ENCODE assay signal across 26 cellular contexts in genomic region chr15:55485273-55485672, GRCh38.
"Had no signal": no experiment of that assay in that cellular context is flagged by ENCODE, and none has a peak within 500 bp of the region (broad histone marks: within the 10 kb centered on the region; RNA-seq: fewer than 3 reads in every experiment).

No MANE protein-coding gene starts in this region.

- H3K27me3 ChIP-seq: MG63, SJSA1 had no signal

- H3K4me3 Mint-ChIP-seq: T-helper 17 cell had no signal

- H3K4me3 ChIP-seq: MG63, SJSA1, SK-N-MC had no signal

- ATAC-seq: Panc1, PC-3, T-helper 17 cell had no signal

- H3K27ac Mint-ChIP-seq: T-helper 17 cell had no signal

- DNase-seq: Kasumi-1, MG63, NCI-H1092, NCI-H1105 treated with DMSO at 0.1 percent for 48 hours, NCI-H1417 treated with DMSO at 0.1 percent for 48 hours, NCI-H146, NCI-H1694 treated with DMSO at 0.1 percent for 48 hours, NCI-H1930, NCI-H2081, NCI-H2107, NCI-H226, NCI-H446, NCI-H510A, NCI-H524 treated with DMSO at 0.1 percent for 48 hours, NCI-H69, NCI-H774, PC-3, Right ventricle myocardium superior, RPMI8226, SIG-M5, T-helper 1 cell, T-helper 17 cell had no signal

- H3K27ac ChIP-seq: KMS-11, SJSA1, SK-N-MC had no signal

- H3K4me2 ChIP-seq: KMS-11 had no signal

- H3K36me3 ChIP-seq: SJSA1 had no signal

- H3K4me1 ChIP-seq: SJSA1 had no signal

- H3K9ac ChIP-seq: KMS-11 had no signal
